ENCODE assay signal across 12 cellular contexts in the genomic region with DNA sequence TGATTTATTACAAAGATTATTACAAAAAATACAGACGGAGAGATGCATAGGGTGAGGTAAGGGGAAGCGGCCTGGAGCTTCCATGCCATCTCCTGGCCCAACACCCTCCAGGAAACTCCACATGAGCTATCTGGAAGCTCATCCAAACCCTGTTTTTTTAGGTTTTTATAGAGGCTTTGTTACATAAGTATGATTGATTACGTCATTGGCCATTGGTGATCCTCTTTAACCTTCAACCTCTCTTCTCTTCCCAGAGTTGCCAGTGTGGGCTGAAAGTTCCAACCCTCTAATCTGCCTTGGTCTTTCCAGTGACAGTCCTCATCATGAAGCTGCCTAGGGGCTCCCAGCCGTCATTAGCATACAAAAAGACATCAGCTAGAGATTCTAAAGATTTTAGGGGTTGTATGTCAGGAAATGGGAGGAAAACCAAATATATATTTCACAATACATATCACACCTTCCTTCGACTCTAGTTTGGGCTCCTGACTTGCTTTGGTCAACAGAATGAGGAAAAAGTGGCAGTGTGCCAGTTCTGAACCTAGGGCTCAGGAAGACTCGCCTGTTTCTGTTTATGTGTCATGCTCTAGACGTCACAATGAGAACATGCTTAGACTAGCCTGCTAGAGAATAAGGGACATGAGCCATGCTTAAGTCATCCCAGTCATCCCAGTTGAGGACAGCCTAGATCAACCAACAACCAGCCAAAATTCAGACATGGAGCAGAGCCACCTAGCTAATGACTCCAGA. TPM values are rescaled to one million over a fixed set of nuclear protein-coding genes. Genes with fewer than 3 reads are reported as not detected.
A peak's percentile ranks its signal among the peaks of the same experiment; 100 is the strongest.
DNase-seq lines count a peak whose midpoint lies in the region; ATAC-seq and TF ChIP-seq lines count a peak whose summit lies in the region.
"Had no signal": no experiment of that assay in that cellular context is flagged by ENCODE, and none has a peak within 500 bp of the region (broad histone marks: within the 10 kb centered on the region; RNA-seq: fewer than 3 reads in every experiment).

No MANE protein-coding gene starts in this region.

- no peaks in the 10 kb centered on the region for H3K9me3 ChIP-seq in OCI-LY7 (ENCODE audit: low read length)
- no peaks in the 10 kb centered on the region for H3K9me3 ChIP-seq in T-helper 17 cell (ENCODE audit: control insufficient read depth, low read length, poor library complexity, severe bottlenecking)
- H3K9me3 ChIP-seq: heart right ventricle had no signal

- H3K36me3 Mint-ChIP-seq in T-helper 17 cell (ENCODE audit: low read depth): no peaks in the 10 kb centered on the region
- H3K36me3 Mint-ChIP-seq: brain, CD14-positive monocyte had no signal

- BruUV-seq in OCI-LY7 (replicated peaks; lab: Mats Ljungman, UMichigan): no TSS peak

- H3K4me3 Mint-ChIP-seq in T-helper 17 cell: no peak overlapping the region
- H3K4me3 Mint-ChIP-seq: brain, CD14-positive monocyte had no signal

- H3K36me3 ChIP-seq in OCI-LY7 (ENCODE audit: insufficient read depth, low read length): no peaks in the 10 kb centered on the region
- H3K36me3 ChIP-seq: heart right ventricle had no signal

- TF ChIP-seq CTCF in OCI-LY7 (conservative IDR thresholded peaks at IDR 0.05; ENCODE audit: low read length): no peak

- H3K27ac ChIP-seq in OCI-LY7 (ENCODE audit: low read depth, low read length, poor library complexity, severe bottlenecking): no peak overlapping the region
- H3K27ac ChIP-seq: heart right ventricle had no signal

- peaks cover under 1% of the 10 kb centered on the region for H3K27me3 Mint-ChIP-seq in T-helper 17 cell

- H3K4me2 ChIP-seq in OCI-LY7 (ENCODE audit: low read length): no peak overlapping the region

- H3K4me1 ChIP-seq in OCI-LY7 (ENCODE audit: insufficient read depth, low read length, poor library complexity, severe bottlenecking): no peaks in the 10 kb centered on the region

- CTCF ChIA-PET in OCI-LY7 (lab: Charles Lee; ENCODE audit: unreplicated experiment): no interaction called here

- H3K79me2 ChIP-seq in OCI-LY7 (ENCODE audit: insufficient read depth, low read depth, low read length): no peaks in the 10 kb centered on the region

- H4K20me1 ChIP-seq in OCI-LY7 (ENCODE audit: insufficient read depth, low read length): no peaks in the 10 kb centered on the region

- no peak overlapping the region for H2AFZ ChIP-seq in OCI-LY7 (ENCODE audit: low read length)

- DNase-seq in AG08395 (ENCODE audit: low spot score) (peak; percentile 42), HT-29 (ENCODE audit: low spot score) (peak; percentile 43), amniotic epithelial cell (ENCODE audit: low read depth) (peak; percentile 79), islet precursor cell (peak; percentile 59), OCI-LY7 (ENCODE audit: low spot score) (no peak), T-helper 17 cell (no peak), UCSD-AML1 (lab: John Stamatoyannopoulos, UW; ENCODE audit: unreplicated experiment) (no peak)
- DNase-seq: heart right ventricle, NCI-H1694 had no signal

- intact Hi-C loops in OCI-LY7 (cut with micrococcal nuclease; ENCODE audit: unreplicated experiment): no loop called here

- H3K27ac Mint-ChIP-seq in T-helper 17 cell: no peak overlapping the region
- H3K27ac Mint-ChIP-seq: CD14-positive monocyte had no signal

- POLR2A ChIA-PET in OCI-LY7 (lab: Charles Lee): interaction anchor here (0.6 kb wide), 1 partner anchor 703 kb away, joined by 3 read pairs; no protein-coding TSS in a partner anchor

- no peaks in the 10 kb centered on the region for H3K9me2 ChIP-seq in OCI-LY7 (ENCODE audit: insufficient read depth, low read length)

- ATAC-seq in HG03342 (IDR thresholded peaks at IDR 0.05; ENCODE audit: unreplicated experiment) (no peak), T-helper 17 cell (no peak)

- H3K4me1 Mint-ChIP-seq in T-helper 17 cell: no peaks in the 10 kb centered on the region
- H3K4me1 Mint-ChIP-seq: CD14-positive monocyte had no signal

- no peak overlapping the region for H3K4me3 ChIP-seq in OCI-LY7 (ENCODE audit: low read depth, low read length, poor library complexity, severe bottlenecking)
- H3K4me3 ChIP-seq: heart right ventricle had no signal

RNA-seq across cellular contexts. Expression of a gene that starts 54.1 kb away (rescaled TPM):
- total RNA-seq in HT-29 (2014; rRNA removed; shearing (Covaris generic)): 2.7 and 3.2 TPM in 2 replicates
- total RNA-seq in OCI-LY7 (2014; rRNA removed; shearing (Covaris generic)): 16.6 and 17.4 TPM in 2 replicates
- total RNA-seq in OCI-LY7 (2022): 18.1 and 22.6 TPM in 2 replicates
- total RNA-seq in T-helper 17 cell: 10 to 100 TPM in 1 of 2 donors, 1 to 10 TPM in 1; 6.7 to 10.2 TPM

Comparison
In these comparisons a context has a peak if more than half of its experiments do, and no peak if none do; other contexts are left out.
1. DNase-seq: peak in AG08395 (single experiment), HT-29 (single experiment), amniotic epithelial cell (single experiment) and islet precursor cell (single experiment); none in OCI-LY7 (single experiment), T-helper 17 cell (0 of 3) and UCSD-AML1 (single experiment).